Comparison of ENCODE assay signal across 10 cellular contexts in the genomic region with DNA sequence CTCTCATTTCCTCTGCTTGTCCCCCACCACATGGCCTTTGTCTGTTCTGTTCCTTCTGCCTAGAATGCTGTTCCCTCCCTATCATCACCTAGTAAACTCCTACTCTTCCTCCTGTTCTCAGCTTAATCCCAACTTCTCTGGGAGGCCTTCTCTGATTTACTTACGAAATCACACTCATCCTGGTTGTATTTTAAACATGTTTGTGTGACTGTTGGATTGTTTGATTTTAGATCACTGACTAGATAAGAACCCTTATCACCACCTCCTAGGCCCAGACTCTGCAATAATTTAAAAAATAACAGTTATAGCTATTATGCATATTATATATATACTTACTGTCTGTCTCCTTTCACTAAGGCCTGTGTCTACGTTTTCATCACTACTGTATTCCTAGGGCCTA. TPM values are rescaled to one million over a fixed set of nuclear protein-coding genes. Genes with fewer than 3 reads are reported as not detected.
"Had no signal": no experiment of that assay in that cellular context is flagged by ENCODE, and none has a peak within 500 bp of the region (broad histone marks: within the 10 kb centered on the region; RNA-seq: fewer than 3 reads in every experiment).

No MANE protein-coding gene starts in this region.

- H3K27ac ChIP-seq: GM23248 had no signal

- ATAC-seq: HCT116 had no signal

- DNase-seq: GM23248, GOT3, H7, HFFc6, KBM-7 had no signal

- H3K4me3 Mint-ChIP-seq: HFFc6, IgD-negative memory B cell had no signal

- H3K36me3 Mint-ChIP-seq: IgD-negative memory B cell had no signal

- H3K4me3 ChIP-seq: GM23248, HAP-1 had no signal

- H3K4me1 ChIP-seq: HAP-1 had no signal

- H3K27ac Mint-ChIP-seq: HFFc6, IgD-negative memory B cell had no signal

- FAIRE-seq: HTR-8/SVneo had no signal

- H3K9me3 Mint-ChIP-seq: HFFc6 had no signal

- H3K9ac ChIP-seq: GM23248 had no signal

- H3K36me3 ChIP-seq: HAP-1 had no signal

- H2AFZ ChIP-seq: GM23248 had no signal

- H3K9me3 ChIP-seq: HAP-1 had no signal

- H3K4me1 Mint-ChIP-seq: IgD-negative memory B cell had no signal

RNA-seq across cellular contexts. Expression of a gene that starts 26.1 kb away (rescaled TPM):
- total RNA-seq: GM23248, HFFc6, HT-29 had no signal
- polyA plus RNA-seq: GM23248, IgD-negative memory B cell had no signal
